Comparison of ENCODE assay signal across 14 cellular contexts in genomic region chr2:164903214-164903613, GRCh38. TPM values are rescaled to one million over a fixed set of nuclear protein-coding genes. Genes with fewer than 3 reads are reported as not detected.
DNase-seq lines count a peak whose midpoint lies in the region; ATAC-seq, FAIRE-seq and TF ChIP-seq lines count a peak whose summit lies in the region.
"Had no signal": no experiment of that assay in that cellular context is flagged by ENCODE, and none has a peak within 500 bp of the region (broad histone marks: within the 10 kb centered on the region; RNA-seq: fewer than 3 reads in every experiment).

No MANE protein-coding gene starts in this region.

- no peak overlapping the region for H3K27ac ChIP-seq in A673 (ENCODE audit: low read depth, low read length, poor library complexity, severe bottlenecking)
- no peak overlapping the region for H3K27ac ChIP-seq in GM23338 (ENCODE audit: low read depth)
- H3K27ac ChIP-seq: colonic mucosa, psoas muscle had no signal

- no peak for FAIRE-seq in GM12891 (lab: Jason Lieb, UNC)

- no peak for TF ChIP-seq CTCF in A673 (conservative IDR thresholded peaks at IDR 0.05; ENCODE audit: low read depth, low read length)
- no peak for TF ChIP-seq CTCF in GM23338 (conservative IDR thresholded peaks at IDR 0.05; ENCODE audit: low read depth in 2 of 2)

- no peaks in the 10 kb centered on the region for H3K36me3 Mint-ChIP-seq in GM23338 (ENCODE audit: low read depth)
- H3K36me3 Mint-ChIP-seq: CD14-positive monocyte, memory B cell, WTC11 had no signal

- no peaks in the 10 kb centered on the region for H3K27me3 ChIP-seq in A673 (replicated peaks; ENCODE audit: insufficient read depth, low read depth, low read length, poor library complexity)
- no peaks in the 10 kb centered on the region for H3K27me3 ChIP-seq in GM23338 (ENCODE audit: insufficient read depth)
- H3K27me3 ChIP-seq: colonic mucosa had no signal

- no peaks in the 10 kb centered on the region for H3F3A ChIP-seq in GM23338 (replicated peaks; ENCODE audit: low read depth)

- H2AFZ ChIP-seq in GM23338 = no peak overlapping the region

- POLR2A ChIA-PET in A673 (lab: Charles Lee; ENCODE audit: low non-redundant PET) = interaction anchor here (0.8 kb wide), 1 partner anchor 17 kb away, joined by 3 read pairs; no protein-coding TSS in a partner anchor

- no peaks in the 10 kb centered on the region for H3K9me3 ChIP-seq in A673 (ENCODE audit: low read depth, low read length, poor library complexity, severe bottlenecking)
- H3K9me3 ChIP-seq: colonic mucosa, psoas muscle had no signal

- ATAC-seq in GM23338 (no peak), GM18502 (IDR thresholded peaks at IDR 0.05; ENCODE audit: poor library complexity, unreplicated experiment) (no peak)
- ATAC-seq: psoas muscle, WTC11 had no signal

- no peak overlapping the region for H3K4me2 ChIP-seq in GM23338

- no peaks in the 10 kb centered on the region; the same call in 2 of the 3 replicates for H3K9me3 Mint-ChIP-seq in GM23338
- H3K9me3 Mint-ChIP-seq: CD14-positive monocyte had no signal

- peaks cover 6% of the 10 kb centered on the region; the same call in 2 of the 3 replicates for H3K4me1 Mint-ChIP-seq in GM23338
- H3K4me1 Mint-ChIP-seq: CD14-positive monocyte, memory B cell had no signal

- intact Hi-C loops in A673 (cut with micrococcal nuclease; ENCODE audit: unreplicated experiment) = no loop called here

- H3K27ac Mint-ChIP-seq in GM23338 = peak overlapping the region; percentile 38; the same call in 1 of the 2 replicates
- H3K27ac Mint-ChIP-seq: memory B cell, WTC11 had no signal

- no peak overlapping the region for H3K4me3 ChIP-seq in A673 (ENCODE audit: low read depth, low read length, poor library complexity, severe bottlenecking)
- H3K4me3 ChIP-seq in GM23338 = no peak overlapping the region
- H3K4me3 ChIP-seq: colonic mucosa, psoas muscle had no signal

- peak; percentile 56 for DNase-seq in A673 (ENCODE audit: low spot score)
- no peak for DNase-seq in GM23338 (ENCODE audit: low spot score)
- peak; percentile 57 for DNase-seq in NCI-H82 (lab: John Stamatoyannopoulos, UW)
- DNase-seq in erythroblast (lab: John Stamatoyannopoulos, UW) = peak; percentile 86 to 95
- no peak for DNase-seq in medulla oblongata (ENCODE audit: extremely low spot score)
- no peak for DNase-seq in COLO829 (ENCODE audit: low spot score)
- no peak for DNase-seq in GM12891 (ENCODE audit: insufficient read length, low spot score)
- DNase-seq: colonic mucosa, PC-3, psoas muscle had no signal

- H3K79me2 ChIP-seq in GM23338 (replicated peaks; ENCODE audit: insufficient read depth) = no peaks in the 10 kb centered on the region

- H3K9me2 ChIP-seq in GM23338 (ENCODE audit: insufficient read depth) = no peaks in the 10 kb centered on the region

- H4K20me1 ChIP-seq in GM23338 (replicated peaks; ENCODE audit: insufficient read depth) = no peaks in the 10 kb centered on the region

- no peaks in the 10 kb centered on the region for H3K27me3 Mint-ChIP-seq in GM23338 (ENCODE audit: insufficient read depth, low read depth, poor library complexity)
- H3K27me3 Mint-ChIP-seq: memory B cell had no signal

- CTCF ChIA-PET in A673 (lab: Charles Lee) = interaction anchor here (1.2 kb wide), 1 partner anchor 10 kb away, joined by 3 read pairs; no protein-coding TSS in a partner anchor

- no peaks in the 10 kb centered on the region for H3K36me3 ChIP-seq in A673 (ENCODE audit: insufficient read depth, low read length, poor library complexity, severe bottlenecking)
- H3K36me3 ChIP-seq in GM23338 (ENCODE audit: insufficient read depth) = no peaks in the 10 kb centered on the region
- H3K36me3 ChIP-seq: colonic mucosa had no signal

- no TSS peak for BruUV-seq in A673 (replicated peaks; lab: Mats Ljungman, UMichigan)

- TF ChIP-seq POLR2A in erythroblast (IDR thresholded peaks at IDR 0.05; ENCODE audit: low read length) (no peak), GM12891 (IDR thresholded peaks at IDR 0.05; ENCODE audit: low read depth, low read length) (no peak)

- H3K4me3 Mint-ChIP-seq in GM23338 = no peak overlapping the region
- H3K4me3 Mint-ChIP-seq: CD14-positive monocyte, memory B cell, WTC11 had no signal

- H3K4me1 ChIP-seq in A673 (ENCODE audit: insufficient read depth, low read length, poor library complexity, severe bottlenecking) = peaks cover 34% of the 10 kb centered on the region
- H3K4me1 ChIP-seq in GM23338 (ENCODE audit: insufficient read depth) = peaks cover 3% of the 10 kb centered on the region; the same call in 1 of the 2 replicates
- H3K4me1 ChIP-seq: colonic mucosa, psoas muscle had no signal

TF ChIP-seq in GM23338, 12 proteins besides CTCF, POLR2A, EP300 and RAD21 (continues in another document):
- TF ChIP-seq ZNF331 (CRISPR knock-in tag; IDR thresholded peaks at IDR 0.05; ENCODE audit: low read depth) (no peak), REST (IDR thresholded peaks at IDR 0.05; ENCODE audit: unreplicated experiment) (no peak)

TF ChIP-seq in GM12891, 5 proteins besides CTCF, POLR2A, EP300 and RAD21:
- TF ChIP-seq PAX5 (IDR thresholded peaks at IDR 0.05; ENCODE audit: insufficient read depth, low read length, severe bottlenecking) (no peak), TAF1 (IDR thresholded peaks at IDR 0.05; ENCODE audit: low read depth, low read length) (no peak), SPI1 (IDR thresholded peaks at IDR 0.05; ENCODE audit: low read depth, low read length) (no peak), POLR2AphosphoS5 (IDR thresholded peaks at IDR 0.05; ENCODE audit: low read depth, low read length) (no peak), POU2F2 (IDR thresholded peaks at IDR 0.05; ENCODE audit: low read depth, low read length) (no peak)

RNA-seq across cellular contexts. Expression of gene SLC38A11, which starts 52.1 kb away (rescaled TPM):
- total RNA-seq in A673 (2021) = not detected in 2 replicates
- total RNA-seq in GM23338 (2014; rRNA removed; shearing (Covaris generic)) = not detected in 2 replicates
- not detected in 2 replicates for polyA plus RNA-seq in GM23338 (2016; fragmentation: Nextera tagmentation; extraction: Ambion mirVana)
- polyA plus RNA-seq in GM12891 (2012; ENCODE audit: low read depth, missing spikeins) = not detected
- total RNA-seq: WTC11 had no signal
- polyA plus RNA-seq: CD14-positive monocyte had no signal

Comparison
In these comparisons a context has a peak if more than half of its experiments do, and no peak if none do; other contexts are left out.
1. DNase-seq: peak in A673 (single experiment), NCI-H82 (single experiment) and erythroblast (2 of 2); none in GM23338 (single experiment), medulla oblongata (single experiment), COLO829 (single experiment) and GM12891 (single experiment).